12 cellular contexts compared by ENCODE assay signal in genomic region chr1:210663730-210664573, GRCh38.
DNase-seq lines count a peak whose midpoint lies in the region; ATAC-seq lines count a peak whose summit lies in the region.
"Had no signal": no experiment of that assay in that cellular context is flagged by ENCODE, and none has a peak within 500 bp of the region (broad histone marks: within the 10 kb centered on the region; RNA-seq: fewer than 3 reads in every experiment).

No MANE protein-coding gene starts in this region.

- peaks cover 0 to 3% (median 0%) of the 10 kb centered on the region in 9 donors for H3K9me3 Mint-ChIP-seq in naive thymus-derived CD8-positive, alpha-beta T cell
- H3K9me3 Mint-ChIP-seq: CD8-positive, alpha-beta T cell had no signal

- H3K27me3 Mint-ChIP-seq in naive thymus-derived CD8-positive, alpha-beta T cell, result no peaks in the 10 kb centered on the region

- H3K4me3 Mint-ChIP-seq in naive thymus-derived CD8-positive, alpha-beta T cell, result peak overlapping the region in 1 of 10 donors; percentile 19
- H3K4me3 Mint-ChIP-seq: CD8-positive, alpha-beta T cell had no signal

- DNase-seq in NCI-H748 (lab: John Stamatoyannopoulos, UW; ENCODE audit: unreplicated experiment) (peak; percentile 66), NCI-H748 treated with DMSO at 0.1 percent for 48 hours (lab: John Stamatoyannopoulos, UW) (no peak), NCI-H2029 (lab: John Stamatoyannopoulos, UW) (peak; percentile 77), NCI-H82 treated with DMSO at 0.1 percent for 48 hours (lab: John Stamatoyannopoulos, UW; ENCODE audit: unreplicated experiment) (peak; percentile 98), retina (peak; percentile 68), AG08395 (ENCODE audit: low spot score) (no peak)
- DNase-seq in naive thymus-derived CD8-positive, alpha-beta T cell, result no peak
- DNase-seq: body of pancreas; CD8-positive, alpha-beta T cell; left colon; stimulated activated CD4-positive, alpha-beta T cell treated with anti-CD3 and anti-CD28 coated beads, Interleukin-12 subunit alpha, Interleukin-12 subunit beta, amount 100 ng/mL, for 4 hours had no signal

- peaks cover 0 to 3% (median 0%) of the 10 kb centered on the region in 3 donors for H3K36me3 Mint-ChIP-seq in naive thymus-derived CD8-positive, alpha-beta T cell
- H3K36me3 Mint-ChIP-seq: CD8-positive, alpha-beta T cell had no signal

- peaks cover 5 to 10% (median 8%) of the 10 kb centered on the region in 4 donors for H3K4me1 Mint-ChIP-seq in naive thymus-derived CD8-positive, alpha-beta T cell

- H3K27ac Mint-ChIP-seq in naive thymus-derived CD8-positive, alpha-beta T cell, result peak overlapping the region in 1 of 10 donors; percentile 22
- H3K27ac Mint-ChIP-seq: CD8-positive, alpha-beta T cell had no signal

- POLR2A ChIA-PET in naive thymus-derived CD8-positive, alpha-beta T cell (lab: Charles Lee), result no interaction called here

- no peak for ATAC-seq in naive thymus-derived CD8-positive, alpha-beta T cell
- ATAC-seq in HG02840 (IDR thresholded peaks at IDR 0.05; ENCODE audit: low FRiP score, unreplicated experiment), result no peak
- ATAC-seq: body of pancreas; CD8-positive, alpha-beta T cell; left colon had no signal

Comparison
In these comparisons a context has a peak if more than half of its experiments do, and no peak if none do; other contexts are left out.
1. DNase-seq: peak in NCI-H748 (single experiment), NCI-H2029 (single experiment), NCI-H82 treated with DMSO at 0.1 percent for 48 hours (single experiment) and retina (single experiment); none in NCI-H748 treated with DMSO at 0.1 percent for 48 hours (single experiment), AG08395 (single experiment) and naive thymus-derived CD8-positive, alpha-beta T cell (0 of 10).